Comparison of ENCODE assay signal across 1 cellular context in the genomic region with DNA sequence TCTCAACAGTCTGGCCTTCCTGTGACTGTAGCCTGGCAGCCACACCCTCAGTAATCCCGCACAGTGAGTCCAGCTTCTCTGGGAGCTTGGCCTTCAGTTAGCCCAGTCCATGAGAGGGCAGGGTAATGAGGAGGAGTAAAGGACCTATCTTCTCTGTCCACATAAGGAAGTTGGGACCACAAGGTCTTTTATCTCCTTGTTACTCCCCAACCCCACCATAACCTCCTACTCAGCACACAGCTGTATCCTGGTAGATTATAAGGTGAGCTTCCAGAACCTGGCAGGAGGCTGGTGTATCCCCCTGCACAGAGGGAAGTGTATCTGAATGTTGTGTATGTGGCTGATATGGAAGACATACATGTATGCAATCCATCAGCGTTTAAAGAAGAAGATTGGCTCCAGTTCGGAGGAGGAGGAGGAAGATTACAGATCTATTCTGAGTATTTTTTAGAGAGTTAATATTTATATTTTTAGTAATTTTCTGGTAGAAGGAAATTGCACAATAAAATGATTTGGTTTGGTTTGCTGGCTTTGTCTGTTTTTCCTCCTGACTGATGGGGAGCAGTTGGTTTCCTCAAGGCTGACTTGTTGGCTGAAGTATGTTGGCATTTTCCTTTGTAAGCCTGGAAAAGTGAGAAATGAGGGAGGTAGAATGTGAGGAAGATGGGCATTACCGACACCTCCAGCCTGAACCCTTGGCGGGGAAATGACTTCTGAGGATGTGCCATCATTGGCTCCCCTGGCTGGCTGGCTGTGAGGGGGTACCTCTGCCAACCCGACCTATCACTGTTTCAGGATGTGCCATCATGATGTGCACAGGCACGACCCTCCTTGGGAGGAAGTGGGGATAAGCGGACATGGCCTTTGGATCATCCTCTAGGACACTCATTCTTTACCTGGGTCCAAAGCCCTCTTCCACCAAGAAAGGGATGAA.
TF ChIP-seq lines count a peak whose summit lies in the region.

No MANE protein-coding gene starts in this region.

TF ChIP-seq in K562, 482 proteins besides CTCF, POLR2A, EP300 and RAD21 (continued from another document):
- TF ChIP-seq, protein P1, sequence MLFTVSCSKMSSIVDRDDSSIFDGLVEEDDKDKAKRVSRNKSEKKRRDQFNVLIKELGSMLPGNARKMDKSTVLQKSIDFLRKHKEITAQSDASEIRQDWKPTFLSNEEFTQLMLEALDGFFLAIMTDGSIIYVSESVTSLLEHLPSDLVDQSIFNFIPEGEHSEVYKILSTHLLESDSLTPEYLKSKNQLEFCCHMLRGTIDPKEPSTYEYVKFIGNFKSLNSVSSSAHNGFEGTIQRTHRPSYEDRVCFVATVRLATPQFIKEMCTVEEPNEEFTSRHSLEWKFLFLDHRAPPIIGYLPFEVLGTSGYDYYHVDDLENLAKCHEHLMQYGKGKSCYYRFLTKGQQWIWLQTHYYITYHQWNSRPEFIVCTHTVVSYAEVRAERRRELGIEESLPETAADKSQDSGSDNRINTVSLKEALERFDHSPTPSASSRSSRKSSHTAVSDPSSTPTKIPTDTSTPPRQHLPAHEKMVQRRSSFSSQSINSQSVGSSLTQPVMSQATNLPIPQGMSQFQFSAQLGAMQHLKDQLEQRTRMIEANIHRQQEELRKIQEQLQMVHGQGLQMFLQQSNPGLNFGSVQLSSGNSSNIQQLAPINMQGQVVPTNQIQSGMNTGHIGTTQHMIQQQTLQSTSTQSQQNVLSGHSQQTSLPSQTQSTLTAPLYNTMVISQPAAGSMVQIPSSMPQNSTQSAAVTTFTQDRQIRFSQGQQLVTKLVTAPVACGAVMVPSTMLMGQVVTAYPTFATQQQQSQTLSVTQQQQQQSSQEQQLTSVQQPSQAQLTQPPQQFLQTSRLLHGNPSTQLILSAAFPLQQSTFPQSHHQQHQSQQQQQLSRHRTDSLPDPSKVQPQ (CRISPR knock-in tag; IDR thresholded peaks at IDR 0.05; ENCODE audit: borderline replicate concordance) = no peak
- TF ChIP-seq NFE2 (IDR thresholded peaks at IDR 0.05; ENCODE audit: low read depth) (peak; percentile 65; the same call in 1 of the 2 replicates), HDAC3 (IDR thresholded peaks at IDR 0.05; ENCODE audit: borderline replicate concordance, partially characterized antibody) (peak; percentile 92), ZNF76 (CRISPR knock-in tag; IDR thresholded peaks at IDR 0.05; ENCODE audit: borderline replicate concordance) (no peak)
